Comparison of ENCODE assay signal across 32 cellular contexts in genomic region chr22:32555546-32555945, GRCh38.
DNase-seq lines count a peak whose midpoint lies in the region; ATAC-seq, FAIRE-seq and TF ChIP-seq lines count a peak whose summit lies in the region.
"Had no signal": no experiment of that assay in that cellular context is flagged by ENCODE, and none has a peak within 500 bp of the region (broad histone marks: within the 10 kb centered on the region; RNA-seq: fewer than 3 reads in every experiment).

No MANE protein-coding gene starts in this region.

- H3K27ac Mint-ChIP-seq in nephron, result peak overlapping the region in 2 of 3 experiments; percentile 40 to 56
- H3K27ac Mint-ChIP-seq: activated CD4-positive, alpha-beta T cell treated with anti-CD3 and anti-CD28 coated beads, Interleukin-2, amount 10 ng/mL, durations not matched to agents 24 days and 14 days; activated CD8-positive, alpha-beta memory T cell treated with anti-CD3 and anti-CD28 coated beads, Interleukin-2, amount 10 ng/mL, durations not matched to agents 7 days and 5 days; GM23338 had no signal

- no peaks in the 10 kb centered on the region for H3K9me3 ChIP-seq in upper lobe of left lung
- H3K9me3 ChIP-seq: adrenal gland, psoas muscle, SK-N-SH had no signal

- H3K36me3 Mint-ChIP-seq in nephron (ENCODE audit: low read depth), result no peaks in the 10 kb centered on the region
- H3K36me3 Mint-ChIP-seq: activated CD8-positive, alpha-beta memory T cell treated with anti-CD3 and anti-CD28 coated beads, Interleukin-2, amount 10 ng/mL, durations not matched to agents 7 days and 5 days; brain had no signal

- no peak for TF ChIP-seq POLR2A in upper lobe of left lung (IDR thresholded peaks at IDR 0.05)
- TF ChIP-seq POLR2A in H54 (IDR thresholded peaks at IDR 0.05; ENCODE audit: low read depth, low read length), result no peak

- ATAC-seq in upper lobe of left lung (ENCODE audit: low FRiP score in 2 of 2), result no peak
- no peak for ATAC-seq in GM18519 (IDR thresholded peaks at IDR 0.05; ENCODE audit: low FRiP score, unreplicated experiment)
- ATAC-seq: activated CD8-positive, alpha-beta memory T cell treated with anti-CD3 and anti-CD28 coated beads, Interleukin-2, amount 10 ng/mL, durations not matched to agents 7 days and 5 days; GM12878; GM23338; psoas muscle had no signal

- H3K9me3 Mint-ChIP-seq in nephron, result peaks cover 2% of the 10 kb centered on the region
- H3K9me3 Mint-ChIP-seq: activated CD4-positive, alpha-beta T cell treated with anti-CD3 and anti-CD28 coated beads, Interleukin-2, amount 10 ng/mL, durations not matched to agents 24 days and 14 days; GM23338 had no signal

- TF ChIP-seq EP300 in upper lobe of left lung (IDR thresholded peaks at IDR 0.05), result no peak

- DNase-seq in NCI-H82 treated with DMSO at 0.1 percent for 48 hours (lab: John Stamatoyannopoulos, UW; ENCODE audit: unreplicated experiment), result peak; percentile 68
- no peak for DNase-seq in NCI-H82 (lab: John Stamatoyannopoulos, UW)
- DNase-seq in astrocyte of the hippocampus (ENCODE audit: low read depth, low spot score), result peak; percentile 23
- no peak for DNase-seq in upper lobe of left lung
- DNase-seq in epidermal melanocyte (ENCODE audit: insufficient read length, low spot score), result no peak
- DNase-seq in H54 (ENCODE audit: insufficient read length, low spot score), result no peak
- DNase-seq: activated CD4-positive, alpha-beta T cell treated with anti-CD3 and anti-CD28 coated beads, Interleukin-2, amount 10 ng/mL, durations not matched to agents 24 days and 14 days; activated CD8-positive, alpha-beta memory T cell treated with anti-CD3 and anti-CD28 coated beads, Interleukin-2, amount 10 ng/mL, durations not matched to agents 7 days and 5 days; activated naive CD4-positive, alpha-beta T cell; activated T-cell treated with anti-CD3 and anti-CD28 coated beads, Interleukin-2, amount 50 U/mL, for 48 hours; adrenal gland; EL; glutamatergic neuron; KBM-7; kidney; mammary epithelial cell; NCI-H1417; NCI-H446; NCI-H774; psoas muscle; SK-N-SH; stimulated activated CD4-positive, alpha-beta T cell treated with anti-CD3 and anti-CD28 coated beads, Interleukin-4, amount 100 ng/mL, for 1 hour; substantia nigra; T-helper 2 cell had no signal

- H3K4me1 ChIP-seq in upper lobe of left lung, result peaks cover 4 to 28% (median 17%) of the 10 kb centered on the region in 4 donors
- H3K4me1 ChIP-seq: psoas muscle had no signal

- H3K27ac ChIP-seq in upper lobe of left lung, result peak overlapping the region; percentile 54 to 82 (median 68)
- H3K27ac ChIP-seq: 22Rv1, psoas muscle had no signal

- 49 to 52% methylated on average over 2 of the region's 2 CpGs for WGBS in upper lobe of left lung, 2 donors

- peaks cover 29% of the 10 kb centered on the region for H3K4me1 Mint-ChIP-seq in nephron
- H3K4me1 Mint-ChIP-seq: activated CD4-positive, alpha-beta T cell treated with anti-CD3 and anti-CD28 coated beads, Interleukin-2, amount 10 ng/mL, durations not matched to agents 24 days and 14 days; activated CD8-positive, alpha-beta memory T cell treated with anti-CD3 and anti-CD28 coated beads, Interleukin-2, amount 10 ng/mL, durations not matched to agents 7 days and 5 days had no signal

- no peaks in the 10 kb centered on the region for H3K27me3 ChIP-seq in upper lobe of left lung
- H3K27me3 ChIP-seq: adrenal gland had no signal

- TF ChIP-seq CTCF in nephron (IDR thresholded peaks at IDR 0.05; ENCODE audit: unreplicated experiment in 3 of 3) (no peak), upper lobe of left lung (IDR thresholded peaks at IDR 0.05) (no peak)

- H3K4me3 ChIP-seq in upper lobe of left lung, result no peak overlapping the region
- H3K4me3 ChIP-seq: adrenal gland, GM12878, GM23338, psoas muscle had no signal

- H3K4me3 Mint-ChIP-seq in nephron, result no peak overlapping the region
- H3K4me3 Mint-ChIP-seq: activated CD4-positive, alpha-beta T cell treated with anti-CD3 and anti-CD28 coated beads, Interleukin-2, amount 10 ng/mL, durations not matched to agents 24 days and 14 days; activated CD8-positive, alpha-beta memory T cell treated with anti-CD3 and anti-CD28 coated beads, Interleukin-2, amount 10 ng/mL, durations not matched to agents 7 days and 5 days; brain; GM23338 had no signal

- FAIRE-seq in H54 (lab: Jason Lieb, UNC), result no peak
- FAIRE-seq: endothelial cell of umbilical vein, GM12878, kidney, urothelium cell line had no signal

- no peaks in the 10 kb centered on the region for H3K36me3 ChIP-seq in upper lobe of left lung
- H3K36me3 ChIP-seq: adrenal gland had no signal

- peaks cover 4% of the 10 kb centered on the region for H3K27me3 Mint-ChIP-seq in nephron (ENCODE audit: low read depth)
- H3K27me3 Mint-ChIP-seq: activated CD4-positive, alpha-beta T cell treated with anti-CD3 and anti-CD28 coated beads, Interleukin-2, amount 10 ng/mL, durations not matched to agents 24 days and 14 days had no signal

Comparison
In these comparisons a context has a peak if more than half of its experiments do, and no peak if none do; other contexts are left out.
1. DNase-seq: peak in NCI-H82 treated with DMSO at 0.1 percent for 48 hours (single experiment) and astrocyte of the hippocampus (single experiment); none in NCI-H82 (single experiment), upper lobe of left lung (0 of 2), epidermal melanocyte (single experiment) and H54 (single experiment).